ENCODE assay signal across 36 cellular contexts in the genomic region with DNA sequence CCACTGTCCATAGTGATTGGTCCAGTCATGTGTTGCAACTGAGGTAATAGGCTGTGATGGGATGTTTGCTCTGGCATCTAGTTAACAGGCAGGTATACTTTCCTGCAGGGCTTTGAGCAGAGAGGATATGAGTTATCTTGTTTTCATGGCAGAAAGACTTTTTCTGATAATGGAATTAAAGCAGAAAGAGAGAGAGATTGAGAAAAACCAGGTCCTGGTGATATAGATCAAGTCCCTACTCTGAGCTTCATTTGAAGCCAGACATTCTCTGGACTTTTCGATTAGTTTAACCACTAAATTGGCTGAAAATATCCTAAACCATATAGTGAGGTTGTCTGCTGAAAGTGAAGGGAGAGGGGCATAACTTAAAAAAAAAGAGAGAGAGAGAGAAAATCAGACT.
"Had no signal": no experiment of that assay in that cellular context is flagged by ENCODE, and none has a peak within 500 bp of the region (broad histone marks: within the 10 kb centered on the region; RNA-seq: fewer than 3 reads in every experiment).

No MANE protein-coding gene starts in this region.

- H3K4me3 Mint-ChIP-seq: activated naive CD4-positive, alpha-beta T cell treated with anti-CD3 and anti-CD28 coated beads for 36 hours; activated naive CD4-positive, alpha-beta T cell treated with anti-CD3 and anti-CD28 coated beads, Interleukin-2, amount 10 ng/mL, durations not matched to agents 7 days and 5 days; activated naive CD4-positive, alpha-beta T cell treated with anti-CD3 and anti-CD28 coated beads, Interleukin-2, amount 50 U/mL, for 24 hours; activated naive CD8-positive, alpha-beta T cell; activated naive CD8-positive, alpha-beta T cell treated with anti-CD3 and anti-CD28 coated beads for 36 hours; activated naive CD8-positive, alpha-beta T cell treated with anti-CD3 and anti-CD28 coated beads, Interleukin-2, amount 10 ng/mL, durations not matched to agents 7 days and 5 days; activated naive CD8-positive, alpha-beta T cell treated with anti-CD3 and anti-CD28 coated beads, Interleukin-2, amount 50 U/mL, for 24 hours; activated T-cell treated with anti-CD3 and anti-CD28 coated beads, Interleukin-2, amount 50 U/mL, for 24 hours; activated T-cell treated with anti-CD3 and anti-CD28 coated beads, Interleukin-2, amount 50 U/mL, for 4 hours; activated T-cell treated with anti-CD3 and anti-CD28 coated beads, Interleukin-2, amount 50 U/mL, for 72 hours; activated T-helper 1 cell treated with anti-CD3 and anti-CD28 coated beads, Interleukin-12 subunit alpha, Interleukin-12 subunit beta, Interleukin-2, Interleukin-4 antibody, amounts not matched to agents 30 ng/mL and 10 ng/mL and 1 ng/mL, durations not matched to agents 14 hours and 24 hours and 36 hours; activated T-helper 17 cell treated with anti-CD3 and anti-CD28 coated beads, Interleukin-2, amount 50 U/mL, for 72 hours; brain; central memory CD8-positive, alpha-beta T cell had no signal

- H3K4me3 ChIP-seq: adrenal gland, ascending aorta, body of pancreas, breast epithelium, cardiac muscle cell had no signal

- H3K27ac ChIP-seq: adrenal gland, ascending aorta, body of pancreas, brain microvascular endothelial cell, breast epithelium, cardiac muscle cell had no signal

- ATAC-seq: activated naive CD4-positive, alpha-beta T cell treated with anti-CD3 and anti-CD28 coated beads, Interleukin-2, amount 50 U/mL, for 72 hours; activated naive CD8-positive, alpha-beta T cell treated with anti-CD3 and anti-CD28 coated beads, Interleukin-2, amount 50 U/mL, for 24 hours; activated T-cell treated with anti-CD3 and anti-CD28 coated beads, Interleukin-2, amount 50 U/mL, for 4 hours; activated T-cell treated with anti-CD3 and anti-CD28 coated beads, Interleukin-2, amount 50 U/mL, for 72 hours; activated T-helper 17 cell treated with anti-CD3 and anti-CD28 coated beads, Interleukin-2, amount 50 U/mL, for 72 hours; body of pancreas had no signal

- H3K9me3 ChIP-seq: adrenal gland, ascending aorta, body of pancreas, breast epithelium had no signal

- H3K27me3 Mint-ChIP-seq: activated naive CD4-positive, alpha-beta T cell treated with anti-CD3 and anti-CD28 coated beads, Interleukin-2, amount 10 ng/mL, durations not matched to agents 7 days and 5 days; activated naive CD4-positive, alpha-beta T cell treated with anti-CD3 and anti-CD28 coated beads, Interleukin-2, amount 50 U/mL, for 24 hours; activated naive CD8-positive, alpha-beta T cell treated with anti-CD3 and anti-CD28 coated beads for 36 hours; activated naive CD8-positive, alpha-beta T cell treated with anti-CD3 and anti-CD28 coated beads, Interleukin-2, amount 10 ng/mL, durations not matched to agents 7 days and 5 days; activated naive CD8-positive, alpha-beta T cell treated with anti-CD3 and anti-CD28 coated beads, Interleukin-2, amount 50 U/mL, for 24 hours; activated T-cell treated with anti-CD3 and anti-CD28 coated beads, Interleukin-2, amount 50 U/mL, for 24 hours; activated T-helper 17 cell treated with anti-CD3 and anti-CD28 coated beads, Interleukin-2, amount 50 U/mL, for 72 hours; central memory CD8-positive, alpha-beta T cell had no signal

- H3K27ac Mint-ChIP-seq: activated naive CD4-positive, alpha-beta T cell treated with anti-CD3 and anti-CD28 coated beads for 36 hours; activated naive CD4-positive, alpha-beta T cell treated with anti-CD3 and anti-CD28 coated beads, Interleukin-2, amount 10 ng/mL, durations not matched to agents 7 days and 5 days; activated naive CD4-positive, alpha-beta T cell treated with anti-CD3 and anti-CD28 coated beads, Interleukin-2, amount 50 U/mL, for 24 hours; activated naive CD4-positive, alpha-beta T cell treated with anti-CD3 and anti-CD28 coated beads, Interleukin-2, amount 50 U/mL, for 72 hours; activated naive CD8-positive, alpha-beta T cell; activated naive CD8-positive, alpha-beta T cell treated with anti-CD3 and anti-CD28 coated beads for 36 hours; activated naive CD8-positive, alpha-beta T cell treated with anti-CD3 and anti-CD28 coated beads, Interleukin-2, amount 10 ng/mL, durations not matched to agents 7 days and 5 days; activated naive CD8-positive, alpha-beta T cell treated with anti-CD3 and anti-CD28 coated beads, Interleukin-2, amount 50 U/mL, for 24 hours; activated T-cell treated with anti-CD3 and anti-CD28 coated beads, Interleukin-2, amount 50 U/mL, for 24 hours; activated T-cell treated with anti-CD3 and anti-CD28 coated beads, Interleukin-2, amount 50 U/mL, for 72 hours; activated T-helper 1 cell treated with anti-CD3 and anti-CD28 coated beads, Interleukin-12 subunit alpha, Interleukin-12 subunit beta, Interleukin-2, Interleukin-4 antibody, amounts not matched to agents 30 ng/mL and 10 ng/mL and 1 ng/mL, durations not matched to agents 14 hours and 24 hours and 36 hours; activated T-helper 17 cell treated with anti-CD3 and anti-CD28 coated beads, Interleukin-2, amount 50 U/mL, for 72 hours; brain had no signal

- DNase-seq: activated effector memory CD4-positive, alpha-beta T cell treated with anti-CD3 and anti-CD28 coated beads, Interleukin-2, amount 50 U/mL, for 16 hours; activated effector memory CD4-positive, alpha-beta T cell treated with Interleukin-2 at 50 U/mL for 16 hours; activated gamma-delta T cell; activated gamma-delta T cell treated with Interleukin-2 at 50 U/mL for 16 hours; activated naive CD4-positive, alpha-beta T cell; activated naive CD4-positive, alpha-beta T cell treated with anti-CD3 and anti-CD28 coated beads for 36 hours; activated naive CD4-positive, alpha-beta T cell treated with anti-CD3 and anti-CD28 coated beads, Interleukin-2, amount 10 ng/mL, durations not matched to agents 7 days and 5 days; activated naive CD4-positive, alpha-beta T cell treated with anti-CD3 and anti-CD28 coated beads, Interleukin-2, amount 50 U/mL, for 16 hours; activated naive CD4-positive, alpha-beta T cell treated with Interleukin-2 at 50 U/mL for 16 hours; activated naive CD8-positive, alpha-beta T cell treated with anti-CD3 and anti-CD28 coated beads for 36 hours; activated naive CD8-positive, alpha-beta T cell treated with anti-CD3 and anti-CD28 coated beads, Interleukin-2, amount 10 ng/mL, durations not matched to agents 7 days and 5 days; activated naive CD8-positive, alpha-beta T cell treated with anti-CD3 and anti-CD28 coated beads, Interleukin-2, amount 50 U/mL, for 24 hours; activated T-cell treated with anti-CD3 and anti-CD28 coated beads, Interleukin-2, amount 50 U/mL, for 1 hour; activated T-cell treated with anti-CD3 and anti-CD28 coated beads, Interleukin-2, amount 50 U/mL, for 24 hours; activated T-cell treated with anti-CD3 and anti-CD28 coated beads, Interleukin-2, amount 50 U/mL, for 4 hours; activated T-cell treated with anti-CD3 and anti-CD28 coated beads, Interleukin-2, amount 50 U/mL, for 48 hours; activated T-cell treated with anti-CD3 and anti-CD28 coated beads, Interleukin-2, amount 50 U/mL, for 72 hours; adrenal gland; amniotic stem cell; amygdala; aorta; body of pancreas; brain microvascular endothelial cell; caudate nucleus; central memory CD4-positive, alpha-beta T cell; cerebellar nuclear complex had no signal

- H3K27me3 ChIP-seq: adrenal gland, ascending aorta, body of pancreas, brain microvascular endothelial cell, breast epithelium, cardiac muscle cell had no signal

- H3K4me1 ChIP-seq: adrenal gland, ascending aorta, body of pancreas, breast epithelium had no signal

- H3K36me3 ChIP-seq: adrenal gland, ascending aorta, brain microvascular endothelial cell, breast epithelium, cardiac muscle cell had no signal

- H3K4me1 Mint-ChIP-seq: activated naive CD4-positive, alpha-beta T cell treated with anti-CD3 and anti-CD28 coated beads, Interleukin-2, amount 10 ng/mL, durations not matched to agents 7 days and 5 days; activated naive CD4-positive, alpha-beta T cell treated with anti-CD3 and anti-CD28 coated beads, Interleukin-2, amount 50 U/mL, for 24 hours; activated naive CD8-positive, alpha-beta T cell treated with anti-CD3 and anti-CD28 coated beads for 36 hours; activated naive CD8-positive, alpha-beta T cell treated with anti-CD3 and anti-CD28 coated beads, Interleukin-2, amount 10 ng/mL, durations not matched to agents 7 days and 5 days; activated naive CD8-positive, alpha-beta T cell treated with anti-CD3 and anti-CD28 coated beads, Interleukin-2, amount 50 U/mL, for 24 hours; activated T-helper 17 cell treated with anti-CD3 and anti-CD28 coated beads, Interleukin-2, amount 50 U/mL, for 72 hours; brain; central memory CD8-positive, alpha-beta T cell had no signal

- H3K36me3 Mint-ChIP-seq: activated naive CD4-positive, alpha-beta T cell treated with anti-CD3 and anti-CD28 coated beads, Interleukin-2, amount 10 ng/mL, durations not matched to agents 7 days and 5 days; activated naive CD4-positive, alpha-beta T cell treated with anti-CD3 and anti-CD28 coated beads, Interleukin-2, amount 50 U/mL, for 24 hours; activated naive CD4-positive, alpha-beta T cell treated with anti-CD3 and anti-CD28 coated beads, Interleukin-2, amount 50 U/mL, for 72 hours; activated naive CD8-positive, alpha-beta T cell treated with anti-CD3 and anti-CD28 coated beads for 36 hours; activated naive CD8-positive, alpha-beta T cell treated with anti-CD3 and anti-CD28 coated beads, Interleukin-2, amount 10 ng/mL, durations not matched to agents 7 days and 5 days; brain had no signal
